In the genomic region with DNA sequence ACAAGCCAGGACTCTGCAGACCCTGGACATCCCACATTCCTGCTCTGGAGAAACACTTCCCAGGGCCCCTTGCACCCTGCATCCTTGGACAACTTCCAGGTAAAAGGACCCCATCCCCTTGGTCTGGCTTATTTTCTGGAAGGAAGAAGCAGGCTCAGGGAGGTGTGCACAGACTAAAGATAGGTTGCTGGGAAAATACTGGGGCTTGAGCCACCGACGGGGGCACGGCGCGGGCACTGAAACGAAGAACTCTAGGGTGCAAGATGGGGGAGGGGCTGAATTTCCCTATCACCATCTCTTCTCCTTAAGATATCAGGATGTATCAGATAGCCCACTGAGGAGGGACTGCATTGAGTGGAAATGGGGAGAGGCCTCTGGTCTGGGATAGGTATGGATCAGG, we compare ENCODE assay signal across 10 cellular contexts. TPM values are rescaled to one million over a fixed set of nuclear protein-coding genes. Genes with fewer than 3 reads are reported as not detected.
DNase-seq lines count a peak whose midpoint lies in the region; ATAC-seq and TF ChIP-seq lines count a peak whose summit lies in the region.
"Had no signal": no experiment of that assay in that cellular context is flagged by ENCODE, and none has a peak within 500 bp of the region (broad histone marks: within the 10 kb centered on the region; RNA-seq: fewer than 3 reads in every experiment).

No MANE protein-coding gene starts in this region.

- intact Hi-C loops in prostate gland (cut with DNase I), result no loop called here

- TF ChIP-seq POLR2A in prostate gland (IDR thresholded peaks at IDR 0.05), result no peak

- no peak overlapping the region for H3K9ac ChIP-seq in fibroblast of lung (ENCODE audit: insufficient read depth, low read length)

- TF ChIP-seq CTCF in GM06990 (IDR thresholded peaks at IDR 0.05; ENCODE audit: insufficient read depth, low read length, poor library complexity, severe bottlenecking) (no peak), RWPE2 (IDR thresholded peaks at IDR 0.05; ENCODE audit: poor library complexity, severe bottlenecking) (no peak), fibroblast of lung (conservative IDR thresholded peaks at IDR 0.05 in 1 of 2, IDR thresholded peaks at IDR 0.05 in 1 of 2; ENCODE audit: low read depth in 1 of 2, low read length in 2 of 2) (no peak), prostate gland (IDR thresholded peaks at IDR 0.05) (no peak)

- H3K27me3 ChIP-seq in GM06990 (replicated peaks; ENCODE audit: control insufficient read depth, insufficient read depth, low read length) (no peaks in the 10 kb centered on the region), RWPE2 (ENCODE audit: insufficient read depth, poor library complexity, severe bottlenecking) (no peaks in the 10 kb centered on the region), fibroblast of lung (ENCODE audit: control insufficient read depth, insufficient read depth, low read length) (no peaks in the 10 kb centered on the region), prostate gland (replicated peaks; ENCODE audit: insufficient read depth) (no peaks in the 10 kb centered on the region)

- no peak for ATAC-seq in RWPE2 (ENCODE audit: low read depth)
- no peak for ATAC-seq in GM18868 (IDR thresholded peaks at IDR 0.05; ENCODE audit: unreplicated experiment)
- no peak for ATAC-seq in HG02798 (IDR thresholded peaks at IDR 0.05; ENCODE audit: poor library complexity, unreplicated experiment)

- peak overlapping the region; percentile 69 for H2AFZ ChIP-seq in fibroblast of lung (ENCODE audit: low read length)

- peaks cover 9% of the 10 kb centered on the region for H3K4me1 ChIP-seq in RWPE2 (ENCODE audit: insufficient read depth, poor library complexity, severe bottlenecking)
- H3K4me1 ChIP-seq in fibroblast of lung (ENCODE audit: control insufficient read depth, extremely low read depth, insufficient read depth, low read length), result peaks cover 3% of the 10 kb centered on the region
- peaks cover 8% of the 10 kb centered on the region for H3K4me1 ChIP-seq in prostate gland (replicated peaks)

- peaks cover 2% of the 10 kb centered on the region for H3K36me3 ChIP-seq in GM06990 (ENCODE audit: control insufficient read depth, insufficient read depth, low read length)
- H3K36me3 ChIP-seq in RWPE2 (ENCODE audit: low read depth), result peaks cover 39% of the 10 kb centered on the region
- peaks cover 12% of the 10 kb centered on the region for H3K36me3 ChIP-seq in fibroblast of lung (ENCODE audit: control insufficient read depth, insufficient read depth, low read length)
- no peaks in the 10 kb centered on the region for H3K36me3 ChIP-seq in prostate gland

- DNase-seq in GM06990 (ENCODE audit: extremely low read depth, insufficient read length) (no peak), RWPE2 (ENCODE audit: low spot score) (no peak), fibroblast of lung (ENCODE audit: low read depth in 2 of 2) (no peak), prostate gland (ENCODE audit: low spot score) (no peak), mucosa of gallbladder (ENCODE audit: low spot score) (no peak), COLO668 (lab: John Stamatoyannopoulos, UW; ENCODE audit: unreplicated experiment) (no peak)
- DNase-seq: NCI-H510A; stimulated activated CD4-positive, alpha-beta T cell treated with anti-CD3 and anti-CD28 coated beads, Interleukin-2, amount 100 ng/mL, for 48 hours had no signal

- no peaks in the 10 kb centered on the region for H3K79me2 ChIP-seq in fibroblast of lung (ENCODE audit: control insufficient read depth, insufficient read depth, low read length)

- H3K9me3 ChIP-seq in RWPE2 (ENCODE audit: severe bottlenecking), result no peaks in the 10 kb centered on the region
- H3K9me3 ChIP-seq in fibroblast of lung (ENCODE audit: control insufficient read depth, insufficient read depth, low read depth, low read length), result no peaks in the 10 kb centered on the region
- H3K9me3 ChIP-seq in prostate gland, result no peaks in the 10 kb centered on the region

- peak overlapping the region; percentile 88 for H3K4me2 ChIP-seq in fibroblast of lung (ENCODE audit: extremely low read depth, insufficient read depth, low read length)

- H3K27ac ChIP-seq in RWPE2 (ENCODE audit: poor library complexity, severe bottlenecking) (no peak overlapping the region), fibroblast of lung (ENCODE audit: insufficient read depth, low read length) (peak overlapping the region; percentile 6), prostate gland (peak overlapping the region in 1 of 2 donors; percentile 22)

- 34% methylated on average over 6 of the region's 6 CpGs for WGBS in prostate gland

- no peaks in the 10 kb centered on the region for H4K20me1 ChIP-seq in fibroblast of lung (ENCODE audit: control insufficient read depth, extremely low read depth, insufficient read depth, low read length)

- peak overlapping the region; percentile 69 for H3K4me3 ChIP-seq in GM06990 (replicated peaks; ENCODE audit: low read depth, low read length)
- peak overlapping the region; percentile 70 for H3K4me3 ChIP-seq in RWPE2 (ENCODE audit: severe bottlenecking)
- H3K4me3 ChIP-seq in fibroblast of lung (replicated peaks in 1 of 4; ENCODE audit: control extremely low read depth in 1 of 4, insufficient read depth in 1 of 4, low read depth in 3 of 4, low read length in 4 of 4), result peak overlapping the region; percentile 63 to 88 (median 72)
- peak overlapping the region; percentile 45 to 65 for H3K4me3 ChIP-seq in prostate gland

RNA-seq across cellular contexts. Expression of a gene that starts 0.8 kb away (rescaled TPM):
- total RNA-seq in fibroblast of lung (1.0 and 1.8 TPM in 2 replicates), prostate gland (10 to 100 TPM in 1 of 2 donors, 1 to 10 TPM in 1; 5.9 to 18.4 TPM), mucosa of gallbladder (6.3 TPM)
- polyA plus RNA-seq in fibroblast of lung, result 2.4 and 2.6 TPM in 2 replicates
- 1.8 and 2.1 TPM in 2 replicates for polyA plus RNA-seq in fibroblast of lung (2012)
- 4.2 and 13.8 TPM in 2 replicates for polyA minus RNA-seq in fibroblast of lung (ENCODE audit: low replicate concordance)

RNA-seq across cellular contexts. Expression of a gene that starts 1.7 kb away (rescaled TPM):
- total RNA-seq in fibroblast of lung (0.26 TPM in 1 of 2 replicates, not detected in the other), prostate gland (10 to 100 TPM; 11.4 to 11.6 TPM), mucosa of gallbladder (13.1 TPM)
- 0.08 and 0.19 TPM in 2 replicates for polyA plus RNA-seq in fibroblast of lung
- polyA plus RNA-seq in fibroblast of lung (2012), result 0.17 and 0.20 TPM in 2 replicates
- not detected in 2 replicates for polyA minus RNA-seq in fibroblast of lung (ENCODE audit: low replicate concordance)

RNA-seq across cellular contexts. Expression of a gene that starts 8.6 kb away (rescaled TPM):
- total RNA-seq in fibroblast of lung (53.4 and 54.7 TPM in 2 replicates), prostate gland (100 to 1,000 TPM; 158 to 233 TPM), mucosa of gallbladder (123 TPM)
- polyA plus RNA-seq in fibroblast of lung, result 324 and 506 TPM in 2 replicates
- polyA plus RNA-seq in fibroblast of lung (2012), result 245 and 334 TPM in 2 replicates
- polyA minus RNA-seq in fibroblast of lung (ENCODE audit: low replicate concordance), result 15.6 and 70.5 TPM in 2 replicates

RNA-seq across cellular contexts. Expression of a gene that starts 31.7 kb away (rescaled TPM):
- total RNA-seq in fibroblast of lung (not detected in 2 replicates), prostate gland (100 to 1,000 TPM in 1 of 2 donors, 10 to 100 TPM in 1; 18.4 to 391 TPM), mucosa of gallbladder (6.7 TPM)
- polyA plus RNA-seq in fibroblast of lung, result not detected in 2 replicates
- polyA plus RNA-seq in fibroblast of lung (2012), result not detected in 2 replicates
- polyA minus RNA-seq in fibroblast of lung (ENCODE audit: low replicate concordance), result 2.3 TPM in 1 of 2 replicates, not detected in the other

RNA-seq across cellular contexts. Expression of a gene that starts 43.5 kb away (rescaled TPM):
- 5.6 and 7.6 TPM in 2 replicates for total RNA-seq in fibroblast of lung
- 1.9 and 2.0 TPM in 2 replicates for polyA plus RNA-seq in fibroblast of lung
- 2.4 and 2.7 TPM in 2 replicates for polyA plus RNA-seq in fibroblast of lung (2012)
- polyA minus RNA-seq in fibroblast of lung (ENCODE audit: low replicate concordance), result 0.82 and 16.1 TPM in 2 replicates
- total RNA-seq in prostate gland, result 10 to 100 TPM; 28.4 to 31.2 TPM
- 41.7 TPM for total RNA-seq in mucosa of gallbladder
